In the genomic region with DNA sequence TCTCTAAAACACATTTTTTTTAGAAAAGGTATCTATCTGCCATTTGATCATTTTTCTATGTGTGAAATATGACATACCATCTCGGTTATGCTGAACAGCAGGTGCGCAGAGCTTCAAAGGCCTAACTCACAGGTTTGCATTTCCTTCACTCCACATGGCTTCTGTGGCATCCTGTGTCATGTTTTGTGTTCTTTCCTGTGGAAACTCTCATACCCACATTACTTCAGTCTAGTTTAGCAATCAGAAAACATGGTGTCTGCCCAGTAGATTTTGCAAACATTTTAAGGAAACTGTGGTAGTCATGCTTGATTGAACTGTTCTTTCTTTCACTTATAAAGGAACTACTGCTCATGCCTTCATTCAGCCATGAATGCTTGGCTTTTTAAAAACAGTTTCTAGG, we compare ENCODE assay signal across 9 cellular contexts. TPM values are rescaled to one million over a fixed set of nuclear protein-coding genes. Genes with fewer than 3 reads are reported as not detected.
DNase-seq lines count a peak whose midpoint lies in the region; ATAC-seq and TF ChIP-seq lines count a peak whose summit lies in the region.
"Had no signal": no experiment of that assay in that cellular context is flagged by ENCODE, and none has a peak within 500 bp of the region (broad histone marks: within the 10 kb centered on the region; RNA-seq: fewer than 3 reads in every experiment).

No MANE protein-coding gene starts in this region.

- TF ChIP-seq CTCF in Caco-2 (IDR thresholded peaks at IDR 0.05; ENCODE audit: insufficient read depth in 1 of 2, low read depth in 1 of 2, low read length in 1 of 2, severe bottlenecking in 1 of 2, unreplicated experiment in 1 of 2) = no peak
- TF ChIP-seq CTCF in suprapubic skin (IDR thresholded peaks at IDR 0.05) = no peak

- H3K27ac ChIP-seq in suprapubic skin = no peak overlapping the region
- H3K27ac ChIP-seq: 22Rv1 had no signal

- peaks cover 36% of the 10 kb centered on the region for H3K4me1 Mint-ChIP-seq in T-helper 2 cell treated with Interferon-gamma antibody and Interleukin-4, amounts not matched to agents 5 μg/mL and 100 μg/mL, for 36 hours (ENCODE audit: low read depth)
- H3K4me1 Mint-ChIP-seq in Caco-2 (ENCODE audit: low read depth, unreplicated experiment) = no peaks in the 10 kb centered on the region

- no peaks in the 10 kb centered on the region for H3K9me3 ChIP-seq in Caco-2
- no peaks in the 10 kb centered on the region for H3K9me3 ChIP-seq in suprapubic skin

- intact Hi-C loops in posterior cingulate gyrus (cut with DNase I) = no loop called here
- intact Hi-C loops in Caco-2 (cut with micrococcal nuclease; ENCODE audit: unreplicated experiment) = no loop called here

- no peaks in the 10 kb centered on the region for H3K27me3 Mint-ChIP-seq in T-helper 2 cell treated with Interferon-gamma antibody and Interleukin-4, amounts not matched to agents 5 μg/mL and 100 μg/mL, for 36 hours (ENCODE audit: low read depth)
- no peaks in the 10 kb centered on the region for H3K27me3 Mint-ChIP-seq in Caco-2 (ENCODE audit: insufficient read depth, unreplicated experiment)

- H3K4me1 ChIP-seq in Caco-2 (no peaks in the 10 kb centered on the region), suprapubic skin (no peaks in the 10 kb centered on the region)

- H3K36me3 ChIP-seq in Caco-2 (ENCODE audit: control insufficient read depth, insufficient read depth, low read length) (no peaks in the 10 kb centered on the region), suprapubic skin (no peaks in the 10 kb centered on the region)

- H3K27ac Mint-ChIP-seq in T-helper 2 cell treated with Interferon-gamma antibody and Interleukin-4, amounts not matched to agents 5 μg/mL and 100 μg/mL, for 36 hours = peak overlapping the region; percentile 94
- H3K27ac Mint-ChIP-seq in Caco-2 (ENCODE audit: unreplicated experiment) = no peak overlapping the region

- H3K4me3 Mint-ChIP-seq in T-helper 2 cell treated with Interferon-gamma antibody and Interleukin-4, amounts not matched to agents 5 μg/mL and 100 μg/mL, for 36 hours = peak overlapping the region; percentile 72
- no peak overlapping the region for H3K4me3 Mint-ChIP-seq in Caco-2 (ENCODE audit: unreplicated experiment)

- WGBS in suprapubic skin = 69% methylated on average over 2 of the region's 2 CpGs

- no peaks in the 10 kb centered on the region for H3K9me3 Mint-ChIP-seq in T-helper 2 cell treated with Interferon-gamma antibody and Interleukin-4, amounts not matched to agents 5 μg/mL and 100 μg/mL, for 36 hours
- no peaks in the 10 kb centered on the region for H3K9me3 Mint-ChIP-seq in Caco-2 (ENCODE audit: unreplicated experiment)

- TF ChIP-seq EP300 in suprapubic skin (IDR thresholded peaks at IDR 0.05) = no peak

- DNase-seq in DMS53 (lab: John Stamatoyannopoulos, UW) (peak; percentile 54), DMS53 treated with DMSO at 0.1 percent for 48 hours (lab: John Stamatoyannopoulos, UW; ENCODE audit: unreplicated experiment) (no peak), germinal center (ENCODE audit: low spot score) (peak; percentile 36), posterior cingulate gyrus (no peak), Caco-2 (no peak), suprapubic skin (ENCODE audit: low spot score in 2 of 2) (no peak)
- peak; percentile 44 for DNase-seq in T-helper 2 cell treated with Interferon-gamma antibody and Interleukin-4, amounts not matched to agents 5 μg/mL and 100 μg/mL, for 36 hours (ENCODE audit: low spot score)

- H3K27me3 ChIP-seq in Caco-2 (replicated peaks; ENCODE audit: control insufficient read depth, insufficient read depth, low read length) (no peaks in the 10 kb centered on the region), suprapubic skin (no peaks in the 10 kb centered on the region)

- POLR2A ChIA-PET in Caco-2 (lab: Charles Lee) = no interaction called here

- peaks cover 5% of the 10 kb centered on the region for H3K36me3 Mint-ChIP-seq in T-helper 2 cell treated with Interferon-gamma antibody and Interleukin-4, amounts not matched to agents 5 μg/mL and 100 μg/mL, for 36 hours (ENCODE audit: low read depth)
- no peaks in the 10 kb centered on the region for H3K36me3 Mint-ChIP-seq in Caco-2 (ENCODE audit: insufficient read depth, unreplicated experiment)

- ATAC-seq in HG03066 (IDR thresholded peaks at IDR 0.05; ENCODE audit: low read depth, unreplicated experiment) = peak; percentile 74

- CTCF ChIA-PET in Caco-2 (lab: Charles Lee) = no interaction called here

- no peak for TF ChIP-seq POLR2A in suprapubic skin (IDR thresholded peaks at IDR 0.05)

- H3K4me3 ChIP-seq in Caco-2 (ENCODE audit: low read depth, low read length) (no peak overlapping the region), suprapubic skin (no peak overlapping the region)

- no TSS peak for BruUV-seq in Caco-2 (replicated peaks; lab: Mats Ljungman, UMichigan)

RNA-seq across cellular contexts. Expression of gene ARAP2, which starts 11.3 kb away (rescaled TPM):
- total RNA-seq in Caco-2 (2022) (3.9 TPM in 2 replicates), suprapubic skin (100 to 1,000 TPM in 3 of 4 donors, 10 to 100 TPM in 1; 88.2 to 203 (median 117) TPM)

RNA-seq across cellular contexts. Expression of gene DTHD1, which starts 25.8 kb away (rescaled TPM):
- total RNA-seq in Caco-2 (2022) = not detected in 2 replicates
- total RNA-seq in suprapubic skin = under 1 TPM in 2 of 4 donors, not detected in 2; 0.21 to 0.32 TPM

Comparison
In these comparisons a context has a peak if more than half of its experiments do, and no peak if none do; other contexts are left out.
1. DNase-seq: peak in DMS53 (single experiment), T-helper 2 cell treated with Interferon-gamma antibody and Interleukin-4, amounts not matched to agents 5 μg/mL and 100 μg/mL, for 36 hours (single experiment) and germinal center (single experiment); none in DMS53 treated with DMSO at 0.1 percent for 48 hours (single experiment), posterior cingulate gyrus (0 of 10), Caco-2 (0 of 2) and suprapubic skin (0 of 2).
2. RNA of gene ARAP2, which starts 11.3 kb away (total RNA-seq): 88.2 to 203 TPM in suprapubic skin; 3.9 TPM in Caco-2; every median in the first group is over 10 times any median in the second.